Comparison of ENCODE assay signal across 22 cellular contexts in the genomic region with DNA sequence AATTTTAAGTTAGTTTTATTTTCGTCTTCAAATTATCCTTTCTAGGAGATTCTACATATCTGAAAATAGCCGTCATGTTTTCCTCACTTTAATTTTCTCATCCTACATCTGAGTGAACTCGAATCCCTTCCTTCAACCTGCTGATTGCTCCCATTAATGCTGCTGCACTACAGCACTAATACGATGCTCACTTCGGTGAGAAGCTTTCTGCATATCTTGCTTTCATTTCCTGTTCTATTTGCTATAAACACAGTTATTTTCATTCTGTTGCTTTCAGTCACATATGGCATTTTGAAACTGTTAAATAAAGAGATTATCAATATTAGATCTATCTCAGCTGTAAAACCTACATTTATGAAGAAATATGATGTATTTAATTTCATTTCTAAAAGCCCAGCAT.
A peak's percentile ranks its signal among the peaks of the same experiment; 100 is the strongest.
DNase-seq lines count a peak whose midpoint lies in the region; ATAC-seq, FAIRE-seq and TF ChIP-seq lines count a peak whose summit lies in the region.
"Had no signal": no experiment of that assay in that cellular context is flagged by ENCODE, and none has a peak within 500 bp of the region (broad histone marks: within the 10 kb centered on the region; RNA-seq: fewer than 3 reads in every experiment).

No MANE protein-coding gene starts in this region.

- 37% methylated on average over 5 of the region's 5 CpGs for whole genome bisulfite sequencing in GM12878 (ENCODE audit: insufficient coverage, insufficient replicate concordance, low lambda C conversion rate, missing lambda C conversion rate)

- H3K27me3 ChIP-seq in GM12878 (replicated peaks in 1 of 2; ENCODE audit: control insufficient read depth in 2 of 2, insufficient read depth in 2 of 2, low read length in 1 of 2) (no peaks in the 10 kb centered on the region), endothelial cell of umbilical vein (ENCODE audit: control insufficient read depth in 2 of 2, insufficient read depth in 2 of 2, low read length in 2 of 2) (no peaks in the 10 kb centered on the region)
- H3K27me3 ChIP-seq: BLaER1 treated with 17β-estradiol and CSF1 and Interleukin-3, amounts not matched to agents 10 nM and 100 nM had no signal

- dilution Hi-C loops in endothelial cell of umbilical vein (cut with MboI; ENCODE audit: extremely low pct_ligation_motif_present, low sequenced_read_pairs) = no loop called here

- in situ Hi-C loops in GM12878 (cut with MboI) = no loop called here

- H3K9ac ChIP-seq in GM12878 (ENCODE audit: control insufficient read depth, insufficient read depth, low read length) (no peak overlapping the region), endothelial cell of umbilical vein (replicated peaks; ENCODE audit: extremely low read depth, insufficient read depth, low read length) (no peak overlapping the region)
- H3K9ac ChIP-seq: BLaER1 treated with 17β-estradiol and CSF1 and Interleukin-3, amounts not matched to agents 10 nM and 100 nM had no signal

- SMC1A ChIA-PET in GM12878 (lab: Charles Lee; ENCODE audit: uncharacterized antibody, unreplicated experiment) = no interaction called here

- H2AFZ ChIP-seq in GM12878 (ENCODE audit: control insufficient read depth, low read depth, low read length) (no peak overlapping the region), endothelial cell of umbilical vein (ENCODE audit: low read depth, low read length) (no peak overlapping the region)

- H3K27ac ChIP-seq in GM12878 (ENCODE audit: control insufficient read depth, insufficient read depth) (no peak overlapping the region), endothelial cell of umbilical vein (ENCODE audit: insufficient read depth, low read depth, low read length) (no peak overlapping the region)
- H3K27ac ChIP-seq: 22Rv1; A549; BLaER1 treated with 17β-estradiol and CSF1 and Interleukin-3, amounts not matched to agents 10 nM and 100 nM; C4-2B had no signal

- H3K36me3 ChIP-seq in GM12878 (ENCODE audit: control insufficient read depth in 2 of 2, insufficient read depth in 2 of 2, low read length in 1 of 2) (no peaks in the 10 kb centered on the region), endothelial cell of umbilical vein (ENCODE audit: control insufficient read depth in 2 of 2, extremely low read depth in 1 of 2, insufficient read depth in 2 of 2, low read length in 2 of 2) (no peaks in the 10 kb centered on the region)
- H3K36me3 ChIP-seq: BLaER1 treated with 17β-estradiol and CSF1 and Interleukin-3, amounts not matched to agents 10 nM and 100 nM had no signal

- H3K4me3 ChIP-seq in GM12878 = no peak overlapping the region
- H3K4me3 ChIP-seq in endothelial cell of umbilical vein (replicated peaks in 1 of 3; ENCODE audit: insufficient read depth in 1 of 3, low read depth in 1 of 3, low read length in 3 of 3) = no peak overlapping the region
- H3K4me3 ChIP-seq: A549; BLaER1 treated with 17β-estradiol and CSF1 and Interleukin-3, amounts not matched to agents 10 nM and 100 nM had no signal

- no peaks in the 10 kb centered on the region for H3K79me2 ChIP-seq in GM12878 (ENCODE audit: control insufficient read depth, insufficient read depth, low read length)
- H3K79me2 ChIP-seq in endothelial cell of umbilical vein (ENCODE audit: control insufficient read depth, insufficient read depth, low read length) = no peaks in the 10 kb centered on the region

- TF ChIP-seq CTCF in GM12878 (IDR thresholded peaks at IDR 0.05 in 2 of 3, conservative IDR thresholded peaks at IDR 0.05 in 1 of 3; ENCODE audit: control insufficient read depth in 2 of 3, extremely low read depth in 1 of 3, insufficient read depth in 1 of 3, low read depth in 3 of 3, low read length in 3 of 3) = no peak
- TF ChIP-seq CTCF in endothelial cell of umbilical vein (IDR thresholded peaks at IDR 0.05; ENCODE audit: extremely low read depth in 1 of 2, insufficient read depth in 1 of 2, low read depth in 1 of 2, low read length in 2 of 2) = no peak

- no peaks in the 10 kb centered on the region; the same call in 2 of the 3 replicates for H3K9me3 ChIP-seq in GM12878 (replicated peaks; ENCODE audit: control insufficient read depth, insufficient read depth, low read length)
- no peaks in the 10 kb centered on the region for H3K9me3 ChIP-seq in endothelial cell of umbilical vein (replicated peaks; ENCODE audit: control insufficient read depth, insufficient read depth, low read length)
- H3K9me3 ChIP-seq: A549; BLaER1 treated with 17β-estradiol and CSF1 and Interleukin-3, amounts not matched to agents 10 nM and 100 nM; Caco-2 had no signal

- no peak for TF ChIP-seq EP300 in GM12878 (IDR thresholded peaks at IDR 0.05; ENCODE audit: borderline replicate concordance in 1 of 2, control insufficient read depth in 1 of 2, low read depth in 2 of 2, low read length in 2 of 2)

- no peak for TF ChIP-seq POLR2A in GM12878 (IDR thresholded peaks at IDR 0.05; ENCODE audit: low read depth, low read length)
- TF ChIP-seq POLR2A in endothelial cell of umbilical vein (IDR thresholded peaks at IDR 0.05; ENCODE audit: low read depth, low read length) = no peak

- H3K4me1 ChIP-seq in GM12878 (ENCODE audit: control insufficient read depth, insufficient read depth, low read length) = no peaks in the 10 kb centered on the region
- H3K4me1 ChIP-seq in endothelial cell of umbilical vein (ENCODE audit: control insufficient read depth, extremely low read depth, insufficient read depth, low read length) = no peaks in the 10 kb centered on the region
- H3K4me1 ChIP-seq: A549; BLaER1 treated with 17β-estradiol and CSF1 and Interleukin-3, amounts not matched to agents 10 nM and 100 nM; Caco-2 had no signal

- H3K4me2 ChIP-seq in GM12878 (ENCODE audit: control insufficient read depth, insufficient read depth) = no peak overlapping the region
- no peak overlapping the region for H3K4me2 ChIP-seq in endothelial cell of umbilical vein (ENCODE audit: insufficient read depth, low read length)
- H3K4me2 ChIP-seq: A549; BLaER1 treated with 17β-estradiol and CSF1 and Interleukin-3, amounts not matched to agents 10 nM and 100 nM had no signal

- RAD21 ChIA-PET in GM12878 (lab: Charles Lee; ENCODE audit: unreplicated experiment) = no interaction called here

- H4K20me1 ChIP-seq in GM12878 (ENCODE audit: control insufficient read depth, insufficient read depth) (no peaks in the 10 kb centered on the region), endothelial cell of umbilical vein (replicated peaks; ENCODE audit: control insufficient read depth, extremely low read depth, insufficient read depth, low read length) (no peaks in the 10 kb centered on the region)
- H4K20me1 ChIP-seq: BLaER1 treated with 17β-estradiol and CSF1 and Interleukin-3, amounts not matched to agents 10 nM and 100 nM had no signal

- intact Hi-C loops in GM12878 (cut with micrococcal nuclease; ENCODE audit: unreplicated experiment) = no loop called here
- intact Hi-C loops in endothelial cell of umbilical vein (cut with micrococcal nuclease) = no loop called here

- BruUV-seq in GM12878 (replicated peaks; lab: Mats Ljungman, UMichigan) = no TSS peak
- BruUV-seq in endothelial cell of umbilical vein (replicated peaks; lab: Mats Ljungman, UMichigan) = no TSS peak

- no peak for TF ChIP-seq RAD21 in GM12878 (IDR thresholded peaks at IDR 0.05; ENCODE audit: insufficient read depth, low read depth, low read length)

- peak; percentile 55 for ATAC-seq in HG03025 (IDR thresholded peaks at IDR 0.05; ENCODE audit: low FRiP score, unreplicated experiment)
- peak; percentile 48; the same call in 2 of the 3 replicates for ATAC-seq in GM12878
- no peak for ATAC-seq in HG03045 (IDR thresholded peaks at IDR 0.05; ENCODE audit: unreplicated experiment)
- ATAC-seq: A549; CD8-positive, alpha-beta T cell had no signal

- CTCF ChIA-PET in GM12878 (lab: Yijun Ruan, JAX) (no interaction called here), endothelial cell of umbilical vein (lab: Charles Lee) (no interaction called here)

- POLR2A ChIA-PET in GM12878 (lab: Charles Lee) (interaction anchor here (0.6 kb wide), 1 partner anchor 521 kb away, joined by 7 read pairs; no protein-coding TSS in a partner anchor), endothelial cell of umbilical vein (lab: Charles Lee) (no interaction called here)

- DNase-seq in NAMALWA (ENCODE audit: low spot score) (peak; percentile 6), GM12878 (ENCODE audit: low read depth, low spot score) (no peak), endothelial cell of umbilical vein (ENCODE audit: low read depth, low spot score) (no peak), superior temporal gyrus (ENCODE audit: extremely low spot score) (no peak)
- DNase-seq in activated CD8-positive, alpha-beta memory T cell treated with anti-CD3 and anti-CD28 coated beads for 24 hours = no peak
- DNase-seq: AML-193; Caco-2; Calu3; CD4-positive, alpha-beta T cell; CD8-positive, alpha-beta T cell; DMS79 treated with DMSO at 0.1 percent for 48 hours; GF-D8 had no signal

- FAIRE-seq in GM12878 (lab: Jason Lieb, UNC) (no peak), endothelial cell of umbilical vein (lab: Jason Lieb, UNC) (peak; percentile 12)
- FAIRE-seq: A549, D721Med, GM12892, GM18507, GM19239 had no signal

- H3K9me1 ChIP-seq in endothelial cell of umbilical vein (replicated peaks; ENCODE audit: control insufficient read depth, extremely low read depth, insufficient read depth, low read length) = no peaks in the 10 kb centered on the region

TF ChIP-seq in GM12878, 131 proteins besides CTCF, POLR2A, EP300 and RAD21 (continues in another document):
- TF ChIP-seq RBBP5 (conservative IDR thresholded peaks at IDR 0.05) (no peak), IRF5 (IDR thresholded peaks at IDR 0.05; ENCODE audit: borderline replicate concordance) (no peak)

TF ChIP-seq in endothelial cell of umbilical vein, 7 proteins besides CTCF, POLR2A, EP300 and RAD21:
- TF ChIP-seq EZH2 (IDR thresholded peaks at IDR 0.05; ENCODE audit: borderline replicate concordance, low read depth, low read length, severe bottlenecking) (no peak), GATA2 (IDR thresholded peaks at IDR 0.05; ENCODE audit: insufficient read depth, insufficient read length, low read depth, low read length) (no peak), MAX (IDR thresholded peaks at IDR 0.05; ENCODE audit: insufficient read depth, insufficient read length) (no peak), POLR2AphosphoS5 (IDR thresholded peaks at IDR 0.05; ENCODE audit: insufficient read depth, low read depth, low read length) (no peak), MYC (IDR thresholded peaks at IDR 0.05; ENCODE audit: low read depth, low read length) (no peak), FOS (IDR thresholded peaks at IDR 0.05; ENCODE audit: borderline replicate concordance, insufficient read depth, low read length) (no peak), JUN (IDR thresholded peaks at IDR 0.05; ENCODE audit: borderline replicate concordance, insufficient read depth, insufficient read length, low read depth) (no peak)
